In the genomic region with DNA sequence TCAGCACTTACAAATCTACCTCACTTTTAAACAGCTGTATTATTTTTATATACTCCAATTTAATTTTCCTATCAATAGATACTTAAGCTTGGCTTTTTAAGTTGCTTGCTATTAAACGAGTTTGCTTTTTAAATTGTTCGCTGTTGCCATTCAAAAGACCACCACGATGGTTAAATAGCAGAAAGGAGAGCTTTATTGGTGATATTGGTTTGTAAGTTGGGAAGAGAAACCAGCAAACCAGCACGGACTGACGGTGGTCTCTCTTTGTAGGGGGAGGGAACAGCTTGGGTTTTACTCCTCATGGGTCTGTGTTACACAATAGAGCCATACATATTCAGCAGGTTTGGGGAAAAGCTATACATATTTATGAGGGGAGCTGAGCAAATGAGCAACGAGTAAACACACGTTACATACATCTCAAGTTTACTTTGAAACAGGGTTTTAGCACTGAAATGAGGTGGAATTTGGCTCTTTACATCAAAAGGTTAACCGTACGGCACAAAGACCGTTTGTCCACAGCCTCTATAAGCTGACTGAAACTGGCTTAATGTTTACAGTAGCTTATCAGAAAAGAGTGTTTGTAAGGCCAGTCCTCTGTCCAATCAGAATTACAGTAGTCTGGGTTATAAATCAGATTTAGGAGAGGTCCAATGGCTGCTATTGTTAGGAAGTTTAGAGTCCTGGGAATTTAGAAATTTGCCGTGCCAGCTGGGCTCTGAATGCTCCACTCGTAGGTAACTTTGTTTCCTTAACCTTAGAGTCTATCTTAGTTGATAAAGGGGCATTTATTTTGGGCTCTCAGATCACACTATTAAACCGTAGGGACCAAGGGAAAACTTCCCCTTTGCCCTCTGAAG, we compare ENCODE assay signal across 1 cellular context.
A peak's percentile ranks its signal among the peaks of the same experiment; 100 is the strongest.
TF ChIP-seq lines count a peak whose summit lies in the region.

No MANE protein-coding gene starts in this region.

TF ChIP-seq in HepG2, 621 proteins besides CTCF, POLR2A, EP300 and RAD21 (continued from another document and continues in another):
- TF ChIP-seq, protein P1, sequence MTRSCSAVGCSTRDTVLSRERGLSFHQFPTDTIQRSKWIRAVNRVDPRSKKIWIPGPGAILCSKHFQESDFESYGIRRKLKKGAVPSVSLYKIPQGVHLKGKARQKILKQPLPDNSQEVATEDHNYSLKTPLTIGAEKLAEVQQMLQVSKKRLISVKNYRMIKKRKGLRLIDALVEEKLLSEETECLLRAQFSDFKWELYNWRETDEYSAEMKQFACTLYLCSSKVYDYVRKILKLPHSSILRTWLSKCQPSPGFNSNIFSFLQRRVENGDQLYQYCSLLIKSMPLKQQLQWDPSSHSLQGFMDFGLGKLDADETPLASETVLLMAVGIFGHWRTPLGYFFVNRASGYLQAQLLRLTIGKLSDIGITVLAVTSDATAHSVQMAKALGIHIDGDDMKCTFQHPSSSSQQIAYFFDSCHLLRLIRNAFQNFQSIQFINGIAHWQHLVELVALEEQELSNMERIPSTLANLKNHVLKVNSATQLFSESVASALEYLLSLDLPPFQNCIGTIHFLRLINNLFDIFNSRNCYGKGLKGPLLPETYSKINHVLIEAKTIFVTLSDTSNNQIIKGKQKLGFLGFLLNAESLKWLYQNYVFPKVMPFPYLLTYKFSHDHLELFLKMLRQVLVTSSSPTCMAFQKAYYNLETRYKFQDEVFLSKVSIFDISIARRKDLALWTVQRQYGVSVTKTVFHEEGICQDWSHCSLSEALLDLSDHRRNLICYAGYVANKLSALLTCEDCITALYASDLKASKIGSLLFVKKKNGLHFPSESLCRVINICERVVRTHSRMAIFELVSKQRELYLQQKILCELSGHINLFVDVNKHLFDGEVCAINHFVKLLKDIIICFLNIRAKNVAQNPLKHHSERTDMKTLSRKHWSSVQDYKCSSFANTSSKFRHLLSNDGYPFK (CRISPR knock-in tag; IDR thresholded peaks at IDR 0.05; ENCODE audit: borderline replicate concordance) = no peak
- TF ChIP-seq SRF (IDR thresholded peaks at IDR 0.05; ENCODE audit: low read depth, low read length) (no peak), GTF3A (CRISPR knock-in tag; conservative IDR thresholded peaks at IDR 0.05) (no peak), PHF8 (CRISPR knock-in tag; IDR thresholded peaks at IDR 0.05) (peak; percentile 52), ZNF605 (CRISPR knock-in tag; IDR thresholded peaks at IDR 0.05) (peak; percentile 61; the same call in 1 of the 2 replicates), SRSF1 (optimal IDR thresholded peaks at IDR 0.05; ENCODE audit: low read depth, low read length) (no peak), HNRNPUL1 (IDR thresholded peaks at IDR 0.05; ENCODE audit: low read depth, low read length) (no peak), ZNF720 (CRISPR knock-in tag; IDR thresholded peaks at IDR 0.05) (no peak), CBX5 (CRISPR knock-in tag; IDR thresholded peaks at IDR 0.05; ENCODE audit: borderline replicate concordance) (no peak), ZNF44 (CRISPR knock-in tag; IDR thresholded peaks at IDR 0.05) (peak; percentile 61; the same call in 1 of the 2 replicates), ZNF562 (CRISPR knock-in tag; IDR thresholded peaks at IDR 0.05; ENCODE audit: borderline replicate concordance) (no peak), ZNF660 (CRISPR knock-in tag; IDR thresholded peaks at IDR 0.05; ENCODE audit: borderline replicate concordance, low read depth) (no peak), SRSF9 (IDR thresholded peaks at IDR 0.05; ENCODE audit: borderline replicate concordance, insufficient read depth, low read depth, low read length, poor library complexity, severe bottlenecking) (no peak), KAT2B (IDR thresholded peaks at IDR 0.05; ENCODE audit: borderline replicate concordance, low read depth, low read length) (no peak), ZNF776 (CRISPR knock-in tag; IDR thresholded peaks at IDR 0.05) (no peak), ERF (CRISPR knock-in tag; IDR thresholded peaks at IDR 0.05) (peak; percentile 85), POLR2G (IDR thresholded peaks at IDR 0.05; ENCODE audit: low read depth, low read length) (peak; percentile 86), PTBP1 (IDR thresholded peaks at IDR 0.05; ENCODE audit: low read depth, low read length, poor library complexity, severe bottlenecking) (no peak), ZSCAN20 (CRISPR knock-in tag; IDR thresholded peaks at IDR 0.05; ENCODE audit: borderline replicate concordance) (no peak), ZNF816 (CRISPR knock-in tag; IDR thresholded peaks at IDR 0.05; ENCODE audit: borderline replicate concordance) (peak; percentile 55; the same call in 1 of the 2 replicates), ZEB1 (IDR thresholded peaks at IDR 0.05; ENCODE audit: insufficient replicate concordance, low read depth) (peak; percentile 63), TARDBP (CRISPR knock-in tag; IDR thresholded peaks at IDR 0.05) (peak; percentile 96), MBNL3 (CRISPR knock-in tag; conservative IDR thresholded peaks at IDR 0.05) (no peak), ZNF296 (CRISPR knock-in tag; conservative IDR thresholded peaks at IDR 0.05) (no peak)
- TF ChIP-seq, protein P2, sequence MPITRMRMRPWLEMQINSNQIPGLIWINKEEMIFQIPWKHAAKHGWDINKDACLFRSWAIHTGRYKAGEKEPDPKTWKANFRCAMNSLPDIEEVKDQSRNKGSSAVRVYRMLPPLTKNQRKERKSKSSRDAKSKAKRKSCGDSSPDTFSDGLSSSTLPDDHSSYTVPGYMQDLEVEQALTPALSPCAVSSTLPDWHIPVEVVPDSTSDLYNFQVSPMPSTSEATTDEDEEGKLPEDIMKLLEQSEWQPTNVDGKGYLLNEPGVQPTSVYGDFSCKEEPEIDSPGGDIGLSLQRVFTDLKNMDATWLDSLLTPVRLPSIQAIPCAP (CRISPR knock-in tag; IDR thresholded peaks at IDR 0.05; ENCODE audit: low read depth) = no peak
- TF ChIP-seq, protein P3, sequence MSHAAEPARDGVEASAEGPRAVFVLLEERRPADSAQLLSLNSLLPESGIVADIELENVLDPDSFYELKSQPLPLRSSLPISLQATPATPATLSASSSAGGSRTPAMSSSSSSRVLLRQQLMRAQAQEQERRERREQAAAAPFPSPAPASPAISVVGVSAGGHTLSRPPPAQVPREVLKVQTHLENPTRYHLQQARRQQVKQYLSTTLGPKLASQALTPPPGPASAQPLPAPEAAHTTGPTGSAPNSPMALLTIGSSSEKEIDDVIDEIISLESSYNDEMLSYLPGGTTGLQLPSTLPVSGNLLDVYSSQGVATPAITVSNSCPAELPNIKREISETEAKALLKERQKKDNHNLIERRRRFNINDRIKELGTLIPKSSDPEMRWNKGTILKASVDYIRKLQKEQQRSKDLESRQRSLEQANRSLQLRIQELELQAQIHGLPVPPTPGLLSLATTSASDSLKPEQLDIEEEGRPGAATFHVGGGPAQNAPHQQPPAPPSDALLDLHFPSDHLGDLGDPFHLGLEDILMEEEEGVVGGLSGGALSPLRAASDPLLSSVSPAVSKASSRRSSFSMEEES (CRISPR knock-in tag; IDR thresholded peaks at IDR 0.05) = peak; percentile 67
- TF ChIP-seq, protein P4, sequence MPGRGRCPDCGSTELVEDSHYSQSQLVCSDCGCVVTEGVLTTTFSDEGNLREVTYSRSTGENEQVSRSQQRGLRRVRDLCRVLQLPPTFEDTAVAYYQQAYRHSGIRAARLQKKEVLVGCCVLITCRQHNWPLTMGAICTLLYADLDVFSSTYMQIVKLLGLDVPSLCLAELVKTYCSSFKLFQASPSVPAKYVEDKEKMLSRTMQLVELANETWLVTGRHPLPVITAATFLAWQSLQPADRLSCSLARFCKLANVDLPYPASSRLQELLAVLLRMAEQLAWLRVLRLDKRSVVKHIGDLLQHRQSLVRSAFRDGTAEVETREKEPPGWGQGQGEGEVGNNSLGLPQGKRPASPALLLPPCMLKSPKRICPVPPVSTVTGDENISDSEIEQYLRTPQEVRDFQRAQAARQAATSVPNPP (CRISPR knock-in tag; IDR thresholded peaks at IDR 0.05) = no peak
- TF ChIP-seq, protein P5, sequence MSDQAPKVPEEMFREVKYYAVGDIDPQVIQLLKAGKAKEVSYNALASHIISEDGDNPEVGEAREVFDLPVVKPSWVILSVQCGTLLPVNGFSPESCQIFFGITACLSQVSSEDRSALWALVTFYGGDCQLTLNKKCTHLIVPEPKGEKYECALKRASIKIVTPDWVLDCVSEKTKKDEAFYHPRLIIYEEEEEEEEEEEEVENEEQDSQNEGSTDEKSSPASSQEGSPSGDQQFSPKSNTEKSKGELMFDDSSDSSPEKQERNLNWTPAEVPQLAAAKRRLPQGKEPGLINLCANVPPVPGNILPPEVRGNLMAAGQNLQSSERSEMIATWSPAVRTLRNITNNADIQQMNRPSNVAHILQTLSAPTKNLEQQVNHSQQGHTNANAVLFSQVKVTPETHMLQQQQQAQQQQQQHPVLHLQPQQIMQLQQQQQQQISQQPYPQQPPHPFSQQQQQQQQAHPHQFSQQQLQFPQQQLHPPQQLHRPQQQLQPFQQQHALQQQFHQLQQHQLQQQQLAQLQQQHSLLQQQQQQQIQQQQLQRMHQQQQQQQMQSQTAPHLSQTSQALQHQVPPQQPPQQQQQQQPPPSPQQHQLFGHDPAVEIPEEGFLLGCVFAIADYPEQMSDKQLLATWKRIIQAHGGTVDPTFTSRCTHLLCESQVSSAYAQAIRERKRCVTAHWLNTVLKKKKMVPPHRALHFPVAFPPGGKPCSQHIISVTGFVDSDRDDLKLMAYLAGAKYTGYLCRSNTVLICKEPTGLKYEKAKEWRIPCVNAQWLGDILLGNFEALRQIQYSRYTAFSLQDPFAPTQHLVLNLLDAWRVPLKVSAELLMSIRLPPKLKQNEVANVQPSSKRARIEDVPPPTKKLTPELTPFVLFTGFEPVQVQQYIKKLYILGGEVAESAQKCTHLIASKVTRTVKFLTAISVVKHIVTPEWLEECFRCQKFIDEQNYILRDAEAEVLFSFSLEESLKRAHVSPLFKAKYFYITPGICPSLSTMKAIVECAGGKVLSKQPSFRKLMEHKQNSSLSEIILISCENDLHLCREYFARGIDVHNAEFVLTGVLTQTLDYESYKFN (CRISPR knock-in tag; conservative IDR thresholded peaks at IDR 0.05) = peak; percentile 99
- TF ChIP-seq, protein P6, sequence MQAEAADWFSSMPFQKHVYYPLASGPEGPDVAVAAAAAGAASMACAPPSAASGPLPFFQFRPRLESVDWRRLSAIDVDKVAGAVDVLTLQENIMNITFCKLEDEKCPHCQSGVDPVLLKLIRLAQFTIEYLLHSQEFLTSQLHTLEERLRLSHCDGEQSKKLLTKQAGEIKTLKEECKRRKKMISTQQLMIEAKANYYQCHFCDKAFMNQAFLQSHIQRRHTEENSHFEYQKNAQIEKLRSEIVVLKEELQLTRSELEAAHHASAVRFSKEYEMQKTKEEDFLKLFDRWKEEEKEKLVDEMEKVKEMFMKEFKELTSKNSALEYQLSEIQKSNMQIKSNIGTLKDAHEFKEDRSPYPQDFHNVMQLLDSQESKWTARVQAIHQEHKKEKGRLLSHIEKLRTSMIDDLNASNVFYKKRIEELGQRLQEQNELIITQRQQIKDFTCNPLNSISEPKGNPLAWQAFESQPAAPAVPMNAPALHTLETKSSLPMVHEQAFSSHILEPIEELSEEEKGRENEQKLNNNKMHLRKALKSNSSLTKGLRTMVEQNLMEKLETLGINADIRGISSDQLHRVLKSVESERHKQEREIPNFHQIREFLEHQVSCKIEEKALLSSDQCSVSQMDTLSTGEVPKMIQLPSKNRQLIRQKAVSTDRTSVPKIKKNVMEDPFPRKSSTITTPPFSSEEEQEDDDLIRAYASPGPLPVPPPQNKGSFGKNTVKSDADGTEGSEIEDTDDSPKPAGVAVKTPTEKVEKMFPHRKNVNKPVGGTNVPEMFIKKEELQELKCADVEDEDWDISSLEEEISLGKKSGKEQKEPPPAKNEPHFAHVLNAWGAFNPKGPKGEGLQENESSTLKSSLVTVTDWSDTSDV (CRISPR knock-in tag; IDR thresholded peaks at IDR 0.05) = no peak
- TF ChIP-seq, protein P7, sequence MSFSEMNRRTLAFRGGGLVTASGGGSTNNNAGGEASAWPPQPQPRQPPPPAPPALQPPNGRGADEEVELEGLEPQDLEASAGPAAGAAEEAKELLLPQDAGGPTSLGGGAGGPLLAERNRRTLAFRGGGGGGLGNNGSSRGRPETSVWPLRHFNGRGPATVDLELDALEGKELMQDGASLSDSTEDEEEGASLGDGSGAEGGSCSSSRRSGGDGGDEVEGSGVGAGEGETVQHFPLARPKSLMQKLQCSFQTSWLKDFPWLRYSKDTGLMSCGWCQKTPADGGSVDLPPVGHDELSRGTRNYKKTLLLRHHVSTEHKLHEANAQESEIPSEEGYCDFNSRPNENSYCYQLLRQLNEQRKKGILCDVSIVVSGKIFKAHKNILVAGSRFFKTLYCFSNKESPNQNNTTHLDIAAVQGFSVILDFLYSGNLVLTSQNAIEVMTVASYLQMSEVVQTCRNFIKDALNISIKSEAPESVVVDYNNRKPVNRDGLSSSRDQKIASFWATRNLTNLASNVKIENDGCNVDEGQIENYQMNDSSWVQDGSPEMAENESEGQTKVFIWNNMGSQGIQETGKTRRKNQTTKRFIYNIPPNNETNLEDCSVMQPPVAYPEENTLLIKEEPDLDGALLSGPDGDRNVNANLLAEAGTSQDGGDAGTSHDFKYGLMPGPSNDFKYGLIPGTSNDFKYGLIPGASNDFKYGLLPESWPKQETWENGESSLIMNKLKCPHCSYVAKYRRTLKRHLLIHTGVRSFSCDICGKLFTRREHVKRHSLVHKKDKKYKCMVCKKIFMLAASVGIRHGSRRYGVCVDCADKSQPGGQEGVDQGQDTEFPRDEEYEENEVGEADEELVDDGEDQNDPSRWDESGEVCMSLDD (CRISPR knock-in tag; IDR thresholded peaks at IDR 0.05; ENCODE audit: borderline replicate concordance) = no peak
- TF ChIP-seq, protein P8, sequence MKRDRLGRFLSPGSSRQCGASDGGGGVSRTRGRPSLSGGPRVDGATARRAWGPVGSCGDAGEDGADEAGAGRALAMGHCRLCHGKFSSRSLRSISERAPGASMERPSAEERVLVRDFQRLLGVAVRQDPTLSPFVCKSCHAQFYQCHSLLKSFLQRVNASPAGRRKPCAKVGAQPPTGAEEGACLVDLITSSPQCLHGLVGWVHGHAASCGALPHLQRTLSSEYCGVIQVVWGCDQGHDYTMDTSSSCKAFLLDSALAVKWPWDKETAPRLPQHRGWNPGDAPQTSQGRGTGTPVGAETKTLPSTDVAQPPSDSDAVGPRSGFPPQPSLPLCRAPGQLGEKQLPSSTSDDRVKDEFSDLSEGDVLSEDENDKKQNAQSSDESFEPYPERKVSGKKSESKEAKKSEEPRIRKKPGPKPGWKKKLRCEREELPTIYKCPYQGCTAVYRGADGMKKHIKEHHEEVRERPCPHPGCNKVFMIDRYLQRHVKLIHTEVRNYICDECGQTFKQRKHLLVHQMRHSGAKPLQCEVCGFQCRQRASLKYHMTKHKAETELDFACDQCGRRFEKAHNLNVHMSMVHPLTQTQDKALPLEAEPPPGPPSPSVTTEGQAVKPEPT (CRISPR knock-in tag; IDR thresholded peaks at IDR 0.05; ENCODE audit: low read depth) = no peak
- TF ChIP-seq, protein P9, sequence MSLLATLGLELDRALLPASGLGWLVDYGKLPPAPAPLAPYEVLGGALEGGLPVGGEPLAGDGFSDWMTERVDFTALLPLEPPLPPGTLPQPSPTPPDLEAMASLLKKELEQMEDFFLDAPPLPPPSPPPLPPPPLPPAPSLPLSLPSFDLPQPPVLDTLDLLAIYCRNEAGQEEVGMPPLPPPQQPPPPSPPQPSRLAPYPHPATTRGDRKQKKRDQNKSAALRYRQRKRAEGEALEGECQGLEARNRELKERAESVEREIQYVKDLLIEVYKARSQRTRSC (CRISPR knock-in tag; IDR thresholded peaks at IDR 0.05; ENCODE audit: low read depth) = no peak; the same call in 1 of the 2 replicates
- TF ChIP-seq, protein P10, sequence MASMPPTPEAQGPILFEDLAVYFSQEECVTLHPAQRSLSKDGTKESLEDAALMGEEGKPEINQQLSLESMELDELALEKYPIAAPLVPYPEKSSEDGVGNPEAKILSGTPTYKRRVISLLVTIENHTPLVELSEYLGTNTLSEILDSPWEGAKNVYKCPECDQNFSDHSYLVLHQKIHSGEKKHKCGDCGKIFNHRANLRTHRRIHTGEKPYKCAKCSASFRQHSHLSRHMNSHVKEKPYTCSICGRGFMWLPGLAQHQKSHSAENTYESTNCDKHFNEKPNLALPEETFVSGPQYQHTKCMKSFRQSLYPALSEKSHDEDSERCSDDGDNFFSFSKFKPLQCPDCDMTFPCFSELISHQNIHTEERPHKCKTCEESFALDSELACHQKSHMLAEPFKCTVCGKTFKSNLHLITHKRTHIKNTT (CRISPR knock-in tag; IDR thresholded peaks at IDR 0.05) = no peak
